In genomic region chr7:901388-902154, GRCh38 we compare ENCODE assay signal across 8 cellular contexts. TPM values are rescaled to one million over a fixed set of nuclear protein-coding genes. Genes with fewer than 3 reads are reported as not detected.
DNase-seq lines count a peak whose midpoint lies in the region; ATAC-seq and TF ChIP-seq lines count a peak whose summit lies in the region.

No MANE protein-coding gene starts in this region.

- no peaks in the 10 kb centered on the region for H3K36me3 ChIP-seq in breast epithelium
- H3K36me3 ChIP-seq in naive thymus-derived CD4-positive, alpha-beta T cell (ENCODE audit: control insufficient read depth in 2 of 3, insufficient read depth in 3 of 3, low read length in 3 of 3) = peaks cover 0 to 30% (median 2%) of the 10 kb centered on the region in 3 experiments
- H3K36me3 ChIP-seq in esophagus squamous epithelium = peaks cover 5 to 29% (median 9%) of the 10 kb centered on the region in 3 donors

- ATAC-seq in activated CD4-positive, CD25-positive, alpha-beta regulatory T cell treated with anti-CD3 and anti-CD28 coated beads, Interleukin-2, amount 50 U/mL, for 24 hours = peak; percentile 19 to 21
- peak; percentile 79 for ATAC-seq in naive thymus-derived CD4-positive, alpha-beta T cell
- no peak for ATAC-seq in HG02623 (IDR thresholded peaks at IDR 0.05; ENCODE audit: unreplicated experiment)

- intact Hi-C loops in MCF 10A (cut with micrococcal nuclease) (no loop called here), breast epithelium (cut with DNase I; ENCODE audit: low total_unique reads) (no loop called here), esophagus squamous epithelium (cut with DNase I) (no loop called here)
- intact Hi-C loops in naive thymus-derived CD4-positive, alpha-beta T cell (cut with micrococcal nuclease) = loop anchor here in 1 of 2 donors (2.0 kb wide), 1 partner anchor 73 kb away; the partner anchor contains the start of gene COX19

- H3K4me3 Mint-ChIP-seq in MCF 10A (ENCODE audit: unreplicated experiment) = no peak overlapping the region
- no peak overlapping the region for H3K4me3 Mint-ChIP-seq in naive thymus-derived CD4-positive, alpha-beta T cell

- CTCF ChIA-PET in MCF 10A (lab: Yijun Ruan, JAX) = interaction anchor here (0.6 to 0.8 kb wide), 3 partner anchors 13 to 50 kb away, joined by 3 to 4 read pairs (median 3); no protein-coding TSS in a partner anchor
- CTCF ChIA-PET in naive thymus-derived CD4-positive, alpha-beta T cell (lab: Charles Lee) = no interaction called here

- H3K27me3 Mint-ChIP-seq in MCF 10A (ENCODE audit: insufficient read depth, unreplicated experiment) = peaks cover 19% of the 10 kb centered on the region
- peaks cover 0 to 2% (median 0%) of the 10 kb centered on the region in 5 donors for H3K27me3 Mint-ChIP-seq in naive thymus-derived CD4-positive, alpha-beta T cell

- DNase-seq in MCF 10A (ENCODE audit: unreplicated experiment) (peak; percentile 90), breast epithelium (ENCODE audit: low spot score in 2 of 2) (no peak), NCI-H2029 treated with DMSO at 0.1 percent for 48 hours (lab: John Stamatoyannopoulos, UW) (peak; percentile 65), fibroblast of gingiva (ENCODE audit: low read depth) (peak; percentile 80), esophagus squamous epithelium (lab: John Stamatoyannopoulos, UW) (no peak)
- DNase-seq in naive thymus-derived CD4-positive, alpha-beta T cell = peak in 2 of 9 donors; percentile 33 to 68

- TF ChIP-seq CTCF in MCF 10A (IDR thresholded peaks at IDR 0.05; ENCODE audit: unreplicated experiment) (no peak), breast epithelium (IDR thresholded peaks at IDR 0.05) (no peak), esophagus squamous epithelium (IDR thresholded peaks at IDR 0.05) (no peak)

- no peaks in the 10 kb centered on the region for H3K9me3 Mint-ChIP-seq in MCF 10A (ENCODE audit: unreplicated experiment)
- peaks cover 0 to 2% (median 0%) of the 10 kb centered on the region in 11 donors for H3K9me3 Mint-ChIP-seq in naive thymus-derived CD4-positive, alpha-beta T cell

- H3K27ac Mint-ChIP-seq in MCF 10A (ENCODE audit: low read depth, unreplicated experiment) = no peak overlapping the region
- no peak overlapping the region for H3K27ac Mint-ChIP-seq in naive thymus-derived CD4-positive, alpha-beta T cell

- BruUV-seq in MCF 10A (replicated peaks; lab: Mats Ljungman, UMichigan) = no TSS peak

- WGBS in esophagus squamous epithelium, 2 donors = 0 to 27% methylated on average over 1 to 3 of the region's 24 CpGs

- POLR2A ChIA-PET in MCF 10A (lab: Yijun Ruan, JAX) = interaction anchor here (0.5 kb wide), 1 partner anchor 256 kb away, joined by 3 read pairs; no protein-coding TSS in a partner anchor
- POLR2A ChIA-PET in naive thymus-derived CD4-positive, alpha-beta T cell (lab: Charles Lee) = interaction anchor here (0.7 kb wide), 1 partner anchor 22 kb away, joined by 4 read pairs; no protein-coding TSS in a partner anchor

- H3K4me3 ChIP-seq in breast epithelium = no peak overlapping the region
- H3K4me3 ChIP-seq in naive thymus-derived CD4-positive, alpha-beta T cell (ENCODE audit: low read length) = no peak overlapping the region
- no peak overlapping the region for H3K4me3 ChIP-seq in esophagus squamous epithelium

- H3K4me1 Mint-ChIP-seq in MCF 10A (ENCODE audit: insufficient read depth, unreplicated experiment) = peaks cover 4% of the 10 kb centered on the region
- peaks cover 0 to 2% (median 0%) of the 10 kb centered on the region in 7 donors for H3K4me1 Mint-ChIP-seq in naive thymus-derived CD4-positive, alpha-beta T cell

- H3K27me3 ChIP-seq in breast epithelium (no peaks in the 10 kb centered on the region), esophagus squamous epithelium (peaks cover 0 to 9% (median 0%) of the 10 kb centered on the region in 4 donors)
- no peaks in the 10 kb centered on the region for H3K27me3 ChIP-seq in naive thymus-derived CD4-positive, alpha-beta T cell (ENCODE audit: control insufficient read depth in 2 of 2, insufficient read depth in 2 of 2, low read length in 2 of 2)

- no peak overlapping the region for H3K27ac ChIP-seq in breast epithelium
- no peak overlapping the region for H3K27ac ChIP-seq in naive thymus-derived CD4-positive, alpha-beta T cell (ENCODE audit: low read depth, low read length)
- H3K27ac ChIP-seq in esophagus squamous epithelium = peak overlapping the region in 1 of 4 donors; percentile 17

- H3K9me3 ChIP-seq in breast epithelium (no peaks in the 10 kb centered on the region), esophagus squamous epithelium (no peaks in the 10 kb centered on the region)
- H3K9me3 ChIP-seq in naive thymus-derived CD4-positive, alpha-beta T cell (ENCODE audit: control insufficient read depth in 2 of 3, low read length in 3 of 3) = no peaks in the 10 kb centered on the region

- H3K36me3 Mint-ChIP-seq in MCF 10A (ENCODE audit: insufficient read depth, unreplicated experiment) = peaks cover 6% of the 10 kb centered on the region
- peaks cover 0 to 13% (median 7%) of the 10 kb centered on the region in 5 donors for H3K36me3 Mint-ChIP-seq in naive thymus-derived CD4-positive, alpha-beta T cell

- TF ChIP-seq POLR2A in breast epithelium (IDR thresholded peaks at IDR 0.05) = no peak
- no peak for TF ChIP-seq POLR2A in esophagus squamous epithelium (IDR thresholded peaks at IDR 0.05)

- H3K4me1 ChIP-seq in breast epithelium (no peaks in the 10 kb centered on the region), esophagus squamous epithelium (peaks cover 11 to 37% (median 13%) of the 10 kb centered on the region in 3 donors)
- no peaks in the 10 kb centered on the region for H3K4me1 ChIP-seq in naive thymus-derived CD4-positive, alpha-beta T cell (ENCODE audit: control insufficient read depth in 2 of 2, insufficient read depth in 2 of 2, low read length in 2 of 2)

RNA-seq across cellular contexts. Expression of gene GET4, which starts 25.2 kb away (rescaled TPM):
- total RNA-seq in MCF 10A (2022) = 32.6 and 43.9 TPM in 2 replicates
- total RNA-seq in breast epithelium = 10 to 100 TPM; 23.7 to 33.4 (median 29.5) TPM
- 10 to 100 TPM; 42.6 to 82.1 (median 52.6) TPM for total RNA-seq in naive thymus-derived CD4-positive, alpha-beta T cell
- polyA plus RNA-seq in naive thymus-derived CD4-positive, alpha-beta T cell = 10 to 100 TPM; 20.5 to 38.6 TPM
- 10 to 100 TPM; 22.3 to 29.6 (median 27.8) TPM for total RNA-seq in esophagus squamous epithelium

RNA-seq across cellular contexts. Expression of gene ADAP1, which starts 52.9 kb away (rescaled TPM):
- total RNA-seq in MCF 10A (2022) (7.0 and 10.5 TPM in 2 replicates), breast epithelium (10 to 100 TPM in 2 of 3 donors, 1 to 10 TPM in 1; 7.5 to 15.5 (median 14.0) TPM), esophagus squamous epithelium (10 to 100 TPM in 2 of 4 donors, 1 to 10 TPM in 2; 6.0 to 13.7 (median 9.9) TPM)
- total RNA-seq in naive thymus-derived CD4-positive, alpha-beta T cell = 10 to 100 TPM in 3 of 5 experiments, 1 to 10 TPM in 2; 5.0 to 68.6 (median 17.3) TPM
- 1 to 10 TPM; 3.8 to 5.5 TPM for polyA plus RNA-seq in naive thymus-derived CD4-positive, alpha-beta T cell

Comparison
In these comparisons a context has a peak if more than half of its experiments do, and no peak if none do; other contexts are left out.
1. DNase-seq: peak in MCF 10A (single experiment), NCI-H2029 treated with DMSO at 0.1 percent for 48 hours (single experiment) and fibroblast of gingiva (single experiment); none in breast epithelium (0 of 2) and esophagus squamous epithelium (single experiment).